In the genomic region with DNA sequence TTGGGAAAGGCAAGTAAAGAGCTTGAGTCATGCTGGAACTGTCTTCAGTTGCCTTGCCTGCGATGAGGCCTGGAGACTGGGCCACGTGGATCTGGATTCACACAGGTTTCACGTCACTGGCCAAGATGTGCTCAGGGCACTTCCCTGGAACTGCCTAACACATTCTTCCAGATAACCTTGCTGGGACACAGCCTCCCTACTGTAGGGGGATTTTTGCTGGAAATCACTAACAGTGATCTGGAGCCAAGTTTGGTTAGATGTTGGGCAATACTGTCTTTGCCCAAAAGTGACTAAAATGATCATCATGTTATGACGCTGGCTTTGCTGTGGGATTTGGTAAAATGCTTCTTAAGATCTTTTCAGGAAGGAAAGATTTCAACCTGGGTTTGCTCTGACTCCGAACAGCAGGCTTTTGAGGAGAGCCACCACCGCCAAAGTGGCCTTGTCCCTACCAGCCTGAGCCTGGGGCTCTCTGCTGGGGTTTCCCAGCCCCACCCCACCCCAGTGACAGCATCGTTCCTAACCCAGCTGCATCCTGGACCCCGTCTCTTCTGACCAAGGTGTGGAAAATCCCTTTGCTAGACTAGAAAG, we compare ENCODE assay signal across 10 cellular contexts. TPM values are rescaled to one million over a fixed set of nuclear protein-coding genes. Genes with fewer than 3 reads are reported as not detected.
DNase-seq lines count a peak whose midpoint lies in the region; ATAC-seq and TF ChIP-seq lines count a peak whose summit lies in the region.
"Had no signal": no experiment of that assay in that cellular context is flagged by ENCODE, and none has a peak within 500 bp of the region (broad histone marks: within the 10 kb centered on the region; RNA-seq: fewer than 3 reads in every experiment).

No MANE protein-coding gene starts in this region.

- peak; percentile 67 for DNase-seq in GM12865 (ENCODE audit: low read depth)
- peak; percentile 99 for DNase-seq in amniotic epithelial cell (ENCODE audit: low read depth)
- DNase-seq in Right ventricle myocardium inferior (ENCODE audit: missing footprints): no peak
- peak; percentile 41 for DNase-seq in spleen
- DNase-seq in SKM-1 treated with dmso at 0.1 percent for 144 hours (lab: John Stamatoyannopoulos, UW; ENCODE audit: unreplicated experiment): no peak
- no peak for DNase-seq in NCI-H2029 (lab: John Stamatoyannopoulos, UW)
- DNase-seq: activated CD4-positive, alpha-beta T cell treated with anti-CD3 and anti-CD28 coated beads for 1 hour had no signal

- no peak for TF ChIP-seq POLR2A in spleen (IDR thresholded peaks at IDR 0.05)

- H3K27ac ChIP-seq in spleen: peak overlapping the region in 6 of 8 donors; percentile 3 to 59 (median 27)

- no peaks in the 10 kb centered on the region for H3K36me3 ChIP-seq in spleen

- no peaks in the 10 kb centered on the region for H3K27me3 ChIP-seq in spleen (replicated peaks in 1 of 7)

- intact Hi-C loops in Right ventricle myocardium inferior (cut with DNase I): no loop called here
- intact Hi-C loops in spleen (cut with DNase I; ENCODE audit: low total_unique reads): no loop called here

- WGBS in spleen, 5 donors: 47 to 72% (median 54%) methylated on average over 8 of the region's 8 CpGs

- no peak overlapping the region for H3K4me3 ChIP-seq in GM12865 (ENCODE audit: low read depth, low read length)
- H3K4me3 ChIP-seq in spleen: no peak overlapping the region
- H3K4me3 ChIP-seq: mucosa of descending colon had no signal

- peaks cover 0 to 37% (median 17%) of the 10 kb centered on the region in 6 donors for H3K4me1 ChIP-seq in spleen

- H3K9me3 ChIP-seq in spleen: no peaks in the 10 kb centered on the region
- H3K9me3 ChIP-seq: mucosa of descending colon had no signal

- TF ChIP-seq CTCF in GM12865 (IDR thresholded peaks at IDR 0.05; ENCODE audit: insufficient read depth, low read depth, low read length, missing control alignments) (no peak), spleen (IDR thresholded peaks at IDR 0.05 in 8 of 11, conservative IDR thresholded peaks at IDR 0.05 in 3 of 11) (no peak)

- peak; percentile 66 for ATAC-seq in Right ventricle myocardium inferior
- ATAC-seq in GM21528 (IDR thresholded peaks at IDR 0.05; ENCODE audit: low FRiP score, unreplicated experiment): no peak
- ATAC-seq in HG03439 (IDR thresholded peaks at IDR 0.05; ENCODE audit: unreplicated experiment): no peak
- ATAC-seq: mucosa of descending colon had no signal

RNA-seq across cellular contexts. Expression of gene C1QTNF1, which starts 14.7 kb away (rescaled TPM):
- total RNA-seq in Right ventricle myocardium inferior (240 TPM), spleen (100 to 1,000 TPM in 1 of 7 donors, 10 to 100 TPM in 6; 26.5 to 101 (median 69.9) TPM)
- 10 to 100 TPM; 14.7 to 29.1 (median 25.3) TPM for polyA plus RNA-seq in spleen

RNA-seq across cellular contexts. Expression of gene CANT1, which starts 29.1 kb away (rescaled TPM):
- total RNA-seq in Right ventricle myocardium inferior (31.1 TPM), spleen (10 to 100 TPM; 48.1 to 76.6 (median 61.2) TPM)
- polyA plus RNA-seq in spleen: 10 to 100 TPM; 11.2 to 22.1 (median 12.3) TPM

RNA-seq across cellular contexts. Expression of gene ENGASE, which starts 36.0 kb away (rescaled TPM):
- total RNA-seq in Right ventricle myocardium inferior (29.8 TPM), spleen (100 to 1,000 TPM in 3 of 7 donors, 10 to 100 TPM in 4; 54.7 to 148 (median 99.4) TPM)
- polyA plus RNA-seq in spleen: 100 to 1,000 TPM in 1 of 3 donors, 10 to 100 TPM in 2; 25.0 to 101 (median 43.6) TPM

RNA-seq across cellular contexts. Expression of gene LGALS3BP, which starts 58.9 kb away (rescaled TPM):
- 611 TPM for total RNA-seq in Right ventricle myocardium inferior
- total RNA-seq in spleen: 100 to 1,000 TPM in 5 of 7 donors, 10 to 100 TPM in 2; 85.7 to 188 (median 108) TPM
- polyA plus RNA-seq in spleen: 10 to 100 TPM; 33.6 to 58.7 (median 38.3) TPM

Comparison
In these comparisons a context has a peak if more than half of its experiments do, and no peak if none do; other contexts are left out.
1. DNase-seq: peak in GM12865 (single experiment), amniotic epithelial cell (single experiment) and spleen (single experiment); none in Right ventricle myocardium inferior (single experiment), SKM-1 treated with dmso at 0.1 percent for 144 hours (single experiment) and NCI-H2029 (single experiment).